In genomic region chr5:149127394-149127955, GRCh38 we compare ENCODE assay signal across 11 cellular contexts. TPM values are rescaled to one million over a fixed set of nuclear protein-coding genes. Genes with fewer than 3 reads are reported as not detected.
DNase-seq lines count a peak whose midpoint lies in the region; ATAC-seq and TF ChIP-seq lines count a peak whose summit lies in the region.
"Had no signal": no experiment of that assay in that cellular context is flagged by ENCODE, and none has a peak within 500 bp of the region (broad histone marks: within the 10 kb centered on the region; RNA-seq: fewer than 3 reads in every experiment).

No MANE protein-coding gene starts in this region.

- H3K27ac Mint-ChIP-seq in type B pancreatic cell = peak overlapping the region; percentile 93

- peaks cover 17% of the 10 kb centered on the region for H3K27me3 Mint-ChIP-seq in type B pancreatic cell

- no TSS peak for BruUV-seq in A673 (replicated peaks; lab: Mats Ljungman, UMichigan)

- no peaks in the 10 kb centered on the region for H3K36me3 Mint-ChIP-seq in type B pancreatic cell

- POLR2A ChIA-PET in A673 (lab: Charles Lee; ENCODE audit: low non-redundant PET) = no interaction called here

- H3K4me1 Mint-ChIP-seq in type B pancreatic cell (ENCODE audit: unreplicated experiment) = peaks cover 8% of the 10 kb centered on the region

- H3K36me3 ChIP-seq in A673 (ENCODE audit: insufficient read depth, low read length, poor library complexity, severe bottlenecking) = no peaks in the 10 kb centered on the region
- H3K36me3 ChIP-seq: SJCRH30 had no signal

- peak overlapping the region; percentile 24 for H3K4me3 Mint-ChIP-seq in type B pancreatic cell

- CTCF ChIA-PET in A673 (lab: Charles Lee) = no interaction called here

- no peak overlapping the region for H3K27ac ChIP-seq in A673 (ENCODE audit: low read depth, low read length, poor library complexity, severe bottlenecking)
- H3K27ac ChIP-seq: SJCRH30 had no signal

- ATAC-seq in left colon = peak; percentile 48

- TF ChIP-seq CTCF in type B pancreatic cell (conservative IDR thresholded peaks at IDR 0.05) = no peak
- no peak for TF ChIP-seq CTCF in A673 (conservative IDR thresholded peaks at IDR 0.05; ENCODE audit: low read depth, low read length)
- TF ChIP-seq CTCF in GM13976 (IDR thresholded peaks at IDR 0.05; ENCODE audit: borderline replicate concordance, control extremely low read depth, extremely low read depth, insufficient read depth, missing control alignments) = no peak

- H3K4me3 ChIP-seq in A673 (ENCODE audit: low read depth, low read length, poor library complexity, severe bottlenecking) = no peak overlapping the region
- H3K4me3 ChIP-seq: SJCRH30 had no signal

- H3K27me3 ChIP-seq in A673 (replicated peaks; ENCODE audit: insufficient read depth, low read depth, low read length, poor library complexity) = peaks cover 35% of the 10 kb centered on the region

- in situ Hi-C loops in GM13976 (cut with MboI; ENCODE audit: low sequenced_read_pairs, unreplicated experiment) = loop anchor here (10.0 kb wide), 1 partner anchor 137 kb away; no protein-coding TSS in a partner anchor

- H3K9me3 ChIP-seq in A673 (ENCODE audit: low read depth, low read length, poor library complexity, severe bottlenecking) = no peaks in the 10 kb centered on the region
- H3K9me3 ChIP-seq: SJCRH30 had no signal

- no peaks in the 10 kb centered on the region for H3K4me1 ChIP-seq in A673 (ENCODE audit: insufficient read depth, low read length, poor library complexity, severe bottlenecking)
- H3K4me1 ChIP-seq: SJCRH30 had no signal

- H3K9me3 Mint-ChIP-seq in type B pancreatic cell = peaks cover 5% of the 10 kb centered on the region

- DNase-seq in HT-29 (ENCODE audit: low spot score) (peak; percentile 16), amniotic epithelial cell (ENCODE audit: low read depth) (peak; percentile 19), left colon (no peak), type B pancreatic cell (ENCODE audit: extremely low spot score, unreplicated experiment) (no peak), NCI-H1436 (lab: John Stamatoyannopoulos, UW) (no peak), A673 (ENCODE audit: low spot score) (no peak), GM13976 (ENCODE audit: low spot score) (no peak)
- DNase-seq: DMS79 treated with DMSO at 0.1 percent for 48 hours, NCI-H2081 treated with DMSO at 0.1 percent for 48 hours, NCI-H774 had no signal

- intact Hi-C loops in left colon (cut with DNase I, micrococcal nuclease) (no loop called here), A673 (cut with micrococcal nuclease; ENCODE audit: unreplicated experiment) (loop anchor here (10.0 kb wide), 1 partner anchor 683 kb away; no protein-coding TSS in a partner anchor)

RNA-seq across cellular contexts. Expression of gene ABLIM3, which starts 13.8 kb away (rescaled TPM):
- 13.6 and 20.7 TPM in 2 replicates for total RNA-seq in HT-29 (2014; rRNA removed; shearing (Covaris generic))
- 1 to 10 TPM; 3.4 to 4.3 TPM for total RNA-seq in left colon
- total RNA-seq in type B pancreatic cell (ENCODE audit: low replicate concordance) = 7.8 and 8.0 TPM in 2 replicates
- total RNA-seq in A673 (2021) = not detected in 2 replicates

Comparison
In these comparisons a context has a peak if more than half of its experiments do, and no peak if none do; other contexts are left out.
1. DNase-seq: peak in HT-29 (single experiment) and amniotic epithelial cell (single experiment); none in left colon (0 of 2), type B pancreatic cell (single experiment), NCI-H1436 (single experiment), A673 (single experiment) and GM13976 (single experiment).